Comparison of ENCODE assay signal across 9 cellular contexts in the genomic region with DNA sequence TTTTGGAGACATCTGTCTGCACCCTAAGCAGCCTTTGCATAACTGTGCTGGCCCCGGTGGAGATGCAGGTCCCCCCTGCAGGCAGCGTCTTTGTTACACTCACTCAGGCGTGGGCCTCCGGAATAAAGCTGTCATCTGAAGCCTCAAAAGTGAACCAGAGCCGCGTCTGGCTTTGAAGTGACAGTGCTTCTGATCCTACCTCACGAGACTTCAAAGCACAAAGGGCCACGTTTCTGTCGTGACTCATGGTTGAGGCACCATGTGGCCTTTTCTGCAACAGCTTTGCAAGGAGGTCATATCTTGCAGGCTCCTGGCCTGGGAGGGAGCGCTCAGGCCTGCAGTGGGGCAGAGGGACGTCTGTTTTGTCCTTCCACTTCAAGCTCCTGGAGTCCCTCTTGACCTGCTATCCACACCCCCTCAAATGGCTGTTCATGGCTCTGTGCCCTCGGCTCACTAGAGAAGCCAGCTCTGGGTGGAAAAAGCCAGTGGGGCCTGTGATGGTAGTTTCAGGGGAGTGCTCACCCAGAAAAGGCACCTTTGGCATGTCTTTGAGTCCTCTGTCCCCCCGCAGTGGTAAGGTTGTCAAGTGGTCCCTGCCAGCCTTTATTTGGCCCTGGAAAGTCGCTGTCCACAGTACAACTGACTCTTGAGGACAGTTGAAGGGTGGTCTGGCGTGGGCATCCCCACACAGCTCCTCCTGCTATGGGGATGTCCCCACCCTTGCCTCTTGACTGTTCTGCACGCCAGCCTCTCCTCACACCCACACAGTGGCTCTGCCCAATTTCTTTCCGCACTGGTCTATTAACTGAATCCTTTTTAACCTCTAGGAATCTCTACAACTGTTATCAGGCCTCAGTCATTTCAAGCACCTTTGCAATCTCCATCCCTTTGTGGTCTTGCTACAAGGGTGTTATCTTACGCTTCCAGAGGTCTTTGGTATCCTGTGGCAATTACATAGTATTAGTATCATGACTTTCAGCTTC. TPM values are rescaled to one million over a fixed set of nuclear protein-coding genes. Genes with fewer than 3 reads are reported as not detected.
DNase-seq lines count a peak whose midpoint lies in the region; ATAC-seq, FAIRE-seq and TF ChIP-seq lines count a peak whose summit lies in the region.
"Had no signal": no experiment of that assay in that cellular context is flagged by ENCODE, and none has a peak within 500 bp of the region (broad histone marks: within the 10 kb centered on the region; RNA-seq: fewer than 3 reads in every experiment).

No MANE protein-coding gene starts in this region.

- CTCF ChIA-PET in activated CD4-positive, alpha-beta memory T cell treated with anti-CD3 and anti-CD28 coated beads, Interleukin-2, amount 10 ng/mL, durations not matched to agents 7 days and 5 days (lab: Charles Lee) = interaction anchor here (0.6 to 11.5 kb wide), 8 partner anchors 18 to 746 kb away, joined by 3 to 230 read pairs (median 5); a partner anchor contains a TSS
- CTCF ChIA-PET in H1 (lab: Charles Lee; ENCODE audit: partially characterized antibody) = interaction anchor here (0.7 to 21.7 kb wide), 12 partner anchors 8 to 198 kb away, joined by 3 to 332 read pairs (median 4); a partner anchor contains a TSS

- peaks cover 0 to 12% (median 0%) of the 10 kb centered on the region in 4 experiments; a peak in 3 of 7 replicates for H3K27me3 ChIP-seq in H1 (replicated peaks in 1 of 4; ENCODE audit: control insufficient read depth in 3 of 4, extremely low read depth in 1 of 4, insufficient read depth in 3 of 4, low read length in 3 of 4)

- ATAC-seq in GM21619 (IDR thresholded peaks at IDR 0.05; ENCODE audit: unreplicated experiment) = no peak

- H3K4me3 Mint-ChIP-seq in activated CD4-positive, alpha-beta memory T cell treated with anti-CD3 and anti-CD28 coated beads, Interleukin-2, amount 10 ng/mL, durations not matched to agents 7 days and 5 days = no peak overlapping the region

- no peak overlapping the region for H3K4ac ChIP-seq in H1 (replicated peaks; ENCODE audit: insufficient read length, low read depth, low read length)

- no peak overlapping the region for H3K27ac ChIP-seq in H1 (ENCODE audit: low read depth, low read length)
- H3K27ac ChIP-seq: esophagus muscularis mucosa had no signal

- peaks cover 20% of the 10 kb centered on the region for H3K36me3 Mint-ChIP-seq in activated CD4-positive, alpha-beta memory T cell treated with anti-CD3 and anti-CD28 coated beads, Interleukin-2, amount 10 ng/mL, durations not matched to agents 7 days and 5 days (ENCODE audit: low read depth)

- no peaks in the 10 kb centered on the region for H3K9me3 ChIP-seq in H1 (ENCODE audit: insufficient read depth in 2 of 2, low read depth in 1 of 2, low read length in 1 of 2)
- H3K9me3 ChIP-seq: esophagus muscularis mucosa had no signal

- H2AFZ ChIP-seq in H1 (ENCODE audit: low read length) = no peak overlapping the region

- 63% methylated on average over 18 of the region's 18 CpGs; no CpG with 5 or more reads in 1 of the 2 experiments for WGBS in H1 (ENCODE audit: extremely low coverage in 1 of 2, insufficient coverage in 1 of 2, insufficient read length in 1 of 2, insufficient replicate concordance in 2 of 2, low coverage in 1 of 2, low lambda C conversion rate in 2 of 2, missing lambda C conversion rate in 1 of 2), 2 experiments

- H3K4me2 ChIP-seq in H1 (ENCODE audit: insufficient read depth in 1 of 2, low read depth in 2 of 2, low read length in 2 of 2) = 0 out of 4 replicates have a peak overlapping the region, but pooled peaks have one; percentile 15 to 23

- H3K4me1 Mint-ChIP-seq in activated CD4-positive, alpha-beta memory T cell treated with anti-CD3 and anti-CD28 coated beads, Interleukin-2, amount 10 ng/mL, durations not matched to agents 7 days and 5 days = peaks cover 60% of the 10 kb centered on the region

- no peak for TF ChIP-seq EP300 in H1 (IDR thresholded peaks at IDR 0.05; ENCODE audit: borderline replicate concordance in 1 of 2, low read depth in 2 of 2, low read length in 2 of 2)

- no peak overlapping the region for H3K9ac ChIP-seq in H1 (replicated peaks in 1 of 4; ENCODE audit: extremely low read depth in 1 of 4, low read depth in 3 of 4, low read length in 3 of 4)

- no peak for TF ChIP-seq RAD21 in H1 (IDR thresholded peaks at IDR 0.05 in 1 of 2, conservative IDR thresholded peaks at IDR 0.05 in 1 of 2; ENCODE audit: low read depth in 2 of 2, low read length in 2 of 2)

- no peaks in the 10 kb centered on the region for H3K23me2 ChIP-seq in H1 (ENCODE audit: low read depth, low read length)

- H3K79me1 ChIP-seq in H1 (ENCODE audit: low read depth, low read length) = no peaks in the 10 kb centered on the region

- H4K5ac ChIP-seq in H1 (ENCODE audit: insufficient read length, low read depth, low read length) = no peak overlapping the region

- peak overlapping the region; percentile 47; the same call in 1 of the 2 replicates for H2BK5ac ChIP-seq in H1 (ENCODE audit: low read depth, low read length)

- TF ChIP-seq CTCF in H1 (IDR thresholded peaks at IDR 0.05; ENCODE audit: control extremely low read depth in 1 of 3, insufficient read depth in 1 of 3, low read depth in 1 of 3, low read length in 3 of 3) = no peak

- peaks cover 7 to 28% (median 20%) of the 10 kb centered on the region in 4 experiments for H3K4me1 ChIP-seq in H1 (replicated peaks in 1 of 4; ENCODE audit: control insufficient read depth in 3 of 4, insufficient read depth in 4 of 4, low read length in 3 of 4)

- FAIRE-seq in H1 (lab: Jason Lieb, UNC) = no peak

- no peak overlapping the region for H2BK120ac ChIP-seq in H1 (replicated peaks; ENCODE audit: low read depth, low read length)

- no peak overlapping the region for H4K8ac ChIP-seq in H1 (ENCODE audit: extremely low read depth, insufficient read depth, low read length)

- H2AK5ac ChIP-seq in H1 (ENCODE audit: low read depth, low read length) = no peak overlapping the region; the same call in 1 of the 2 replicates

- H3K18ac ChIP-seq in H1 (ENCODE audit: extremely low read depth, low read length) = peak overlapping the region; percentile 26

- no peaks in the 10 kb centered on the region for H3K36me3 ChIP-seq in H1 (ENCODE audit: control insufficient read depth in 2 of 4, insufficient read depth in 4 of 4, low read length in 3 of 4)
- H3K36me3 ChIP-seq: esophagus muscularis mucosa had no signal

- no peak overlapping the region for H3K4me3 ChIP-seq in H1 (ENCODE audit: extremely low read depth in 1 of 4, insufficient read depth in 2 of 4, low read depth in 3 of 4, low read length in 4 of 4)
- H3K4me3 ChIP-seq: esophagus muscularis mucosa had no signal

- H3K9me3 Mint-ChIP-seq in activated CD4-positive, alpha-beta memory T cell treated with anti-CD3 and anti-CD28 coated beads, Interleukin-2, amount 10 ng/mL, durations not matched to agents 7 days and 5 days = no peaks in the 10 kb centered on the region

- H2BK12ac ChIP-seq in H1 (ENCODE audit: low read depth, low read length) = peak overlapping the region; percentile 80; the same call in 1 of the 2 replicates

- no peak overlapping the region for H3K23ac ChIP-seq in H1 (ENCODE audit: insufficient read length)

- TF ChIP-seq POLR2A in H1 (IDR thresholded peaks at IDR 0.05; ENCODE audit: control extremely low read depth in 1 of 2, low read depth in 2 of 2, low read length in 2 of 2) = no peak

- H3K27me3 Mint-ChIP-seq in activated CD4-positive, alpha-beta memory T cell treated with anti-CD3 and anti-CD28 coated beads, Interleukin-2, amount 10 ng/mL, durations not matched to agents 7 days and 5 days = peaks cover 17% of the 10 kb centered on the region

- no peak overlapping the region for H3K14ac ChIP-seq in H1 (ENCODE audit: insufficient read length)

- DNase-seq in HT1080 (ENCODE audit: low read depth) (peak; percentile 27), H1 (ENCODE audit: low read depth in 1 of 2, low spot score in 2 of 2) (no peak), DMS 273 treated with DMSO at 0.1 percent for 48 hours (lab: John Stamatoyannopoulos, UW) (no peak), NCI-H2196 (lab: John Stamatoyannopoulos, UW; ENCODE audit: unreplicated experiment) (no peak), kidney glomerular epithelial cell (lab: John Stamatoyannopoulos, UW) (no peak)
- peak; percentile 65 for DNase-seq in activated CD4-positive, alpha-beta memory T cell treated with anti-CD3 and anti-CD28 coated beads, Interleukin-2, amount 10 ng/mL, durations not matched to agents 7 days and 5 days
- DNase-seq in stimulated activated CD4-positive, alpha-beta T cell treated with anti-CD3 and anti-CD28 coated beads, TNF-alpha, amount 100 ng/mL, for 4 hours (ENCODE audit: low read depth in 3 of 3) = peak; percentile 60 to 88 (median 85)

- no peaks in the 10 kb centered on the region for H4K20me1 ChIP-seq in H1 (replicated peaks in 1 of 2; ENCODE audit: control insufficient read depth in 1 of 2, insufficient read depth in 2 of 2, low read length in 2 of 2)

- H2BK15ac ChIP-seq in H1 (ENCODE audit: low read length) = peak overlapping the region; percentile 50; the same call in 1 of the 2 replicates

- no peaks in the 10 kb centered on the region for H3K79me2 ChIP-seq in H1 (ENCODE audit: control insufficient read depth in 1 of 2, insufficient read depth in 2 of 2, low read length in 2 of 2)

- H3K27ac Mint-ChIP-seq in activated CD4-positive, alpha-beta memory T cell treated with anti-CD3 and anti-CD28 coated beads, Interleukin-2, amount 10 ng/mL, durations not matched to agents 7 days and 5 days = no peak overlapping the region

- H3K56ac ChIP-seq in H1 (replicated peaks; ENCODE audit: insufficient read length, low read depth, low read length) = no peak overlapping the region

- POLR2A ChIA-PET in activated CD4-positive, alpha-beta memory T cell treated with anti-CD3 and anti-CD28 coated beads, Interleukin-2, amount 10 ng/mL, durations not matched to agents 7 days and 5 days (lab: Charles Lee) = interaction anchor here (0.7 to 6.0 kb wide), 6 partner anchors 9 to 80 kb away, joined by 3 to 51 read pairs (median 4); a partner anchor contains a TSS
- POLR2A ChIA-PET in H1 (lab: Charles Lee; ENCODE audit: partially characterized antibody) = interaction anchor here (1.1 kb wide), 1 partner anchor 36 kb away, joined by 6 read pairs; no protein-coding TSS in a partner anchor

- peak overlapping the region; percentile 91; the same call in 1 of the 2 replicates for H2BK20ac ChIP-seq in H1 (ENCODE audit: low read length)

- peak overlapping the region; percentile 19 for H4K91ac ChIP-seq in H1 (replicated peaks; ENCODE audit: insufficient read length, low read length)

RNA-seq across cellular contexts. Expression of a gene that starts 19.3 kb away (rescaled TPM):
- total RNA-seq in HT1080 (2014; rRNA removed; shearing (Covaris generic)) = 0.05 and 0.20 TPM in 2 replicates
- polyA plus RNA-seq in HT1080 (2015; cell fraction: cytosol; rRNA removed) = 0.02 and 0.03 TPM in 2 replicates
- polyA plus RNA-seq in HT1080 (2015; cell fraction: nucleus; rRNA removed) = 0.05 and 0.44 TPM in 2 replicates
- total RNA-seq in activated CD4-positive, alpha-beta memory T cell treated with anti-CD3 and anti-CD28 coated beads, Interleukin-2, amount 10 ng/mL, durations not matched to agents 7 days and 5 days = 1 to 10 TPM; 7.3 to 7.4 TPM
- not detected in 2 replicates for total RNA-seq in H1 (2021; fragmentation: NEBNext Ultra II Directional; extraction: Animal tissue kit (Norgen Biotek cat#: 25700))
- polyA plus RNA-seq in H1 (2011; rRNA removed) = not detected in 2 replicates
- not detected for polyA plus RNA-seq in H1 (2011; cell fraction: cytosol; rRNA removed)
- not detected for polyA plus RNA-seq in H1 (2011; cell fraction: nucleus; rRNA removed)
- polyA plus RNA-seq in H1 (2012, experiment 1 of 2) = not detected in 4 replicates
- not detected for polyA plus RNA-seq in H1 (2012, experiment 2 of 2)
- not detected for polyA plus RNA-seq in H1 (2013, experiment 1 of 2)
- not detected for polyA plus RNA-seq in H1 (2013, experiment 2 of 2)
- polyA minus RNA-seq in H1 (2011; rRNA and poly(A)+ RNA removed) = not detected in 2 replicates
- not detected for polyA minus RNA-seq in H1 (2011; cell fraction: cytosol; rRNA and poly(A)+ RNA removed)
- not detected for polyA minus RNA-seq in H1 (2011; cell fraction: nucleus; rRNA and poly(A)+ RNA removed)

RNA-seq across cellular contexts. Expression of a gene that starts 41.0 kb away (rescaled TPM):
- 32.6 and 39.4 TPM in 2 replicates for total RNA-seq in HT1080 (2014; rRNA removed; shearing (Covaris generic))
- polyA plus RNA-seq in HT1080 (2015; cell fraction: cytosol; rRNA removed) = 32.3 and 40.5 TPM in 2 replicates
- 34.8 and 38.8 TPM in 2 replicates for polyA plus RNA-seq in HT1080 (2015; cell fraction: nucleus; rRNA removed)
- 10 to 100 TPM; 25.4 to 26.8 TPM for total RNA-seq in activated CD4-positive, alpha-beta memory T cell treated with anti-CD3 and anti-CD28 coated beads, Interleukin-2, amount 10 ng/mL, durations not matched to agents 7 days and 5 days
- total RNA-seq in H1 (2021; fragmentation: NEBNext Ultra II Directional; extraction: Animal tissue kit (Norgen Biotek cat#: 25700)) = 362 and 367 TPM in 2 replicates
- 742 and 889 TPM in 2 replicates for polyA plus RNA-seq in H1 (2011; rRNA removed)
- 714 TPM for polyA plus RNA-seq in H1 (2011; cell fraction: cytosol; rRNA removed)
- polyA plus RNA-seq in H1 (2011; cell fraction: nucleus; rRNA removed) = 967 TPM
- polyA plus RNA-seq in H1 (2012, experiment 1 of 2) = 466 to 565 TPM (median 504 TPM) in 4 replicates
- 396 TPM for polyA plus RNA-seq in H1 (2012, experiment 2 of 2)
- polyA plus RNA-seq in H1 (2013, experiment 1 of 2) = 442 TPM
- 531 TPM for polyA plus RNA-seq in H1 (2013, experiment 2 of 2)
- polyA minus RNA-seq in H1 (2011; rRNA and poly(A)+ RNA removed) = 807 and 840 TPM in 2 replicates
- 239 TPM for polyA minus RNA-seq in H1 (2011; cell fraction: cytosol; rRNA and poly(A)+ RNA removed)
- 131 TPM for polyA minus RNA-seq in H1 (2011; cell fraction: nucleus; rRNA and poly(A)+ RNA removed)

Comparison
In these comparisons a context has a peak if more than half of its experiments do, and no peak if none do; other contexts are left out.
1. DNase-seq: peak in HT1080 (single experiment), activated CD4-positive, alpha-beta memory T cell treated with anti-CD3 and anti-CD28 coated beads, Interleukin-2, amount 10 ng/mL, durations not matched to agents 7 days and 5 days (single experiment) and stimulated activated CD4-positive, alpha-beta T cell treated with anti-CD3 and anti-CD28 coated beads, TNF-alpha, amount 100 ng/mL, for 4 hours (3 of 3); none in H1 (0 of 2), DMS 273 treated with DMSO at 0.1 percent for 48 hours (single experiment), NCI-H2196 (single experiment) and kidney glomerular epithelial cell (single experiment).